ENCODE assay signal across 16 cellular contexts in genomic region chr4:148786699-148787098, GRCh38.
"Had no signal": no experiment of that assay in that cellular context is flagged by ENCODE, and none has a peak within 500 bp of the region (broad histone marks: within the 10 kb centered on the region; RNA-seq: fewer than 3 reads in every experiment).

No MANE protein-coding gene starts in this region.

- H3K36me3 ChIP-seq: WERI-Rb-1 had no signal

- H3K27ac ChIP-seq: WERI-Rb-1 had no signal

- ATAC-seq: activated CD4-positive, alpha-beta T cell treated with anti-CD3 and anti-CD28 coated beads for 36 hours; activated T-helper 17 cell treated with anti-CD3 and anti-CD28 coated beads, Interleukin-2, amount 50 U/mL, for 72 hours had no signal

- DNase-seq: activated CD4-positive, alpha-beta memory T cell treated with anti-CD3 and anti-CD28 coated beads, Interleukin-2, amount 10 ng/mL, durations not matched to agents 7 days and 5 days; activated CD4-positive, alpha-beta T cell treated with anti-CD3 and anti-CD28 coated beads for 36 hours; activated CD4-positive, alpha-beta T cell treated with anti-CD3 and anti-CD28 coated beads, Interleukin-2, amount 50 U/mL, for 1 hour; activated gamma-delta T cell; activated naive CD4-positive, alpha-beta T cell treated with anti-CD3 and anti-CD28 coated beads for 36 hours; activated T-cell treated with anti-CD3 and anti-CD28 coated beads for 4 hours; activated T-cell treated with anti-CD3 and anti-CD28 coated beads, Interleukin-2, amount 50 U/mL, for 48 hours; amygdala; NCI-H1105 treated with DMSO at 0.1 percent for 48 hours; NCI-H1436 treated with DMSO at 0.1 percent for 48 hours; NCI-H187; NCI-H2081; SIG-M5; T-helper 1 cell; WERI-Rb-1 had no signal
